1 cellular context compared by ENCODE assay signal in the genomic region with DNA sequence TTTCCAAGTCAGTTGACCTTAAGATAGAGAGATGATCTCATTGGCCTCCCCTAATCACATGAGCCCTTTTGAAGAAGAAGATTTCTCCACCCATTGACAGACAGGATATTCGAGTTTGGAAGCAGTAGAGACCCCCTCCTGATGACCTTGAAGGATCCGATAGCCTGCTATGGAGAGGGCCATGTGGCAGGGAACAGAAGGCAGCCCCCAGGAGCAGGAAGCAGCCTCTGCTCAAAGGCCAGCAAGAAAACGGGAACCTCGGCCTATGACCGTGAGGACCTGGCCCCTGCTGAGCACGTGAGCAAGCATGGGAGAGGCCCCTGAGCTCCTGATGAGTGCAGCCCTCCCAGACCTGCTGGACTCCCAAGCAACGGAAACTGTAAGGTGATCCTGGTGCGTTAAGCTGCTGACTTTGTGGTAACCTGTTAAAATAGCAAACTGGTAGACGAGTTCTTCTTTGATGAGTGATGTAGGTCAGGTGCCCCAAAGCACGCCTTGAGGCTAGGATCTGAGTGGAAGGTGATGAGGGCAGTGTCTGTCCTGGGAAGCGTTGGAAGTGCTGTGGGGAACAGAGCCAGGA.
TF ChIP-seq lines count a peak whose summit lies in the region.

No MANE protein-coding gene starts in this region.

TF ChIP-seq in K562, 482 proteins besides CTCF, POLR2A, EP300 and RAD21 (continued from another document and continues in another):
- no peak for TF ChIP-seq ZNF316 (IDR thresholded peaks at IDR 0.05)
- TF ChIP-seq BRD4 (IDR thresholded peaks at IDR 0.05), result no peak
- TF ChIP-seq ZNF764 (CRISPR knock-in tag; IDR thresholded peaks at IDR 0.05; ENCODE audit: low read depth), result no peak
- TF ChIP-seq, protein P1, sequence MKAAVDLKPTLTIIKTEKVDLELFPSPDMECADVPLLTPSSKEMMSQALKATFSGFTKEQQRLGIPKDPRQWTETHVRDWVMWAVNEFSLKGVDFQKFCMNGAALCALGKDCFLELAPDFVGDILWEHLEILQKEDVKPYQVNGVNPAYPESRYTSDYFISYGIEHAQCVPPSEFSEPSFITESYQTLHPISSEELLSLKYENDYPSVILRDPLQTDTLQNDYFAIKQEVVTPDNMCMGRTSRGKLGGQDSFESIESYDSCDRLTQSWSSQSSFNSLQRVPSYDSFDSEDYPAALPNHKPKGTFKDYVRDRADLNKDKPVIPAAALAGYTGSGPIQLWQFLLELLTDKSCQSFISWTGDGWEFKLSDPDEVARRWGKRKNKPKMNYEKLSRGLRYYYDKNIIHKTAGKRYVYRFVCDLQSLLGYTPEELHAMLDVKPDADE (conservative IDR thresholded peaks at IDR 0.05; ENCODE audit: control insufficient read depth, low read depth, low read length), result no peak
- TF ChIP-seq, protein P2, sequence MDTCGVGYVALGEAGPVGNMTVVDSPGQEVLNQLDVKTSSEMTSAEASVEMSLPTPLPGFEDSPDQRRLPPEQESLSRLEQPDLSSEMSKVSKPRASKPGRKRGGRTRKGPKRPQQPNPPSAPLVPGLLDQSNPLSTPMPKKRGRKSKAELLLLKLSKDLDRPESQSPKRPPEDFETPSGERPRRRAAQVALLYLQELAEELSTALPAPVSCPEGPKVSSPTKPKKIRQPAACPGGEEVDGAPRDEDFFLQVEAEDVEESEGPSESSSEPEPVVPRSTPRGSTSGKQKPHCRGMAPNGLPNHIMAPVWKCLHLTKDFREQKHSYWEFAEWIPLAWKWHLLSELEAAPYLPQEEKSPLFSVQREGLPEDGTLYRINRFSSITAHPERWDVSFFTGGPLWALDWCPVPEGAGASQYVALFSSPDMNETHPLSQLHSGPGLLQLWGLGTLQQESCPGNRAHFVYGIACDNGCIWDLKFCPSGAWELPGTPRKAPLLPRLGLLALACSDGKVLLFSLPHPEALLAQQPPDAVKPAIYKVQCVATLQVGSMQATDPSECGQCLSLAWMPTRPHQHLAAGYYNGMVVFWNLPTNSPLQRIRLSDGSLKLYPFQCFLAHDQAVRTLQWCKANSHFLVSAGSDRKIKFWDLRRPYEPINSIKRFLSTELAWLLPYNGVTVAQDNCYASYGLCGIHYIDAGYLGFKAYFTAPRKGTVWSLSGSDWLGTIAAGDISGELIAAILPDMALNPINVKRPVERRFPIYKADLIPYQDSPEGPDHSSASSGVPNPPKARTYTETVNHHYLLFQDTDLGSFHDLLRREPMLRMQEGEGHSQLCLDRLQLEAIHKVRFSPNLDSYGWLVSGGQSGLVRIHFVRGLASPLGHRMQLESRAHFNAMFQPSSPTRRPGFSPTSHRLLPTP (IDR thresholded peaks at IDR 0.05; ENCODE audit: borderline replicate concordance, extremely low read depth, insufficient read length), result no peak
- TF ChIP-seq, protein P3, sequence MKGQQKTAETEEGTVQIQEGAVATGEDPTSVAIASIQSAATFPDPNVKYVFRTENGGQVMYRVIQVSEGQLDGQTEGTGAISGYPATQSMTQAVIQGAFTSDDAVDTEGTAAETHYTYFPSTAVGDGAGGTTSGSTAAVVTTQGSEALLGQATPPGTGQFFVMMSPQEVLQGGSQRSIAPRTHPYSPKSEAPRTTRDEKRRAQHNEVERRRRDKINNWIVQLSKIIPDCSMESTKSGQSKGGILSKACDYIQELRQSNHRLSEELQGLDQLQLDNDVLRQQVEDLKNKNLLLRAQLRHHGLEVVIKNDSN (CRISPR knock-in tag; IDR thresholded peaks at IDR 0.05), result peak; percentile 78
- TF ChIP-seq CBFB (CRISPR knock-in tag; IDR thresholded peaks at IDR 0.05), result no peak
- TF ChIP-seq, protein P4, sequence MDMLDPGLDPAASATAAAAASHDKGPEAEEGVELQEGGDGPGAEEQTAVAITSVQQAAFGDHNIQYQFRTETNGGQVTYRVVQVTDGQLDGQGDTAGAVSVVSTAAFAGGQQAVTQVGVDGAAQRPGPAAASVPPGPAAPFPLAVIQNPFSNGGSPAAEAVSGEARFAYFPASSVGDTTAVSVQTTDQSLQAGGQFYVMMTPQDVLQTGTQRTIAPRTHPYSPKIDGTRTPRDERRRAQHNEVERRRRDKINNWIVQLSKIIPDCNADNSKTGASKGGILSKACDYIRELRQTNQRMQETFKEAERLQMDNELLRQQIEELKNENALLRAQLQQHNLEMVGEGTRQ (CRISPR knock-in tag; IDR thresholded peaks at IDR 0.05), result peak; percentile 67
- TF ChIP-seq NONO (IDR thresholded peaks at IDR 0.05; ENCODE audit: low read depth in 2 of 2, low read length in 1 of 2), result no peak
- TF ChIP-seq, protein P5, sequence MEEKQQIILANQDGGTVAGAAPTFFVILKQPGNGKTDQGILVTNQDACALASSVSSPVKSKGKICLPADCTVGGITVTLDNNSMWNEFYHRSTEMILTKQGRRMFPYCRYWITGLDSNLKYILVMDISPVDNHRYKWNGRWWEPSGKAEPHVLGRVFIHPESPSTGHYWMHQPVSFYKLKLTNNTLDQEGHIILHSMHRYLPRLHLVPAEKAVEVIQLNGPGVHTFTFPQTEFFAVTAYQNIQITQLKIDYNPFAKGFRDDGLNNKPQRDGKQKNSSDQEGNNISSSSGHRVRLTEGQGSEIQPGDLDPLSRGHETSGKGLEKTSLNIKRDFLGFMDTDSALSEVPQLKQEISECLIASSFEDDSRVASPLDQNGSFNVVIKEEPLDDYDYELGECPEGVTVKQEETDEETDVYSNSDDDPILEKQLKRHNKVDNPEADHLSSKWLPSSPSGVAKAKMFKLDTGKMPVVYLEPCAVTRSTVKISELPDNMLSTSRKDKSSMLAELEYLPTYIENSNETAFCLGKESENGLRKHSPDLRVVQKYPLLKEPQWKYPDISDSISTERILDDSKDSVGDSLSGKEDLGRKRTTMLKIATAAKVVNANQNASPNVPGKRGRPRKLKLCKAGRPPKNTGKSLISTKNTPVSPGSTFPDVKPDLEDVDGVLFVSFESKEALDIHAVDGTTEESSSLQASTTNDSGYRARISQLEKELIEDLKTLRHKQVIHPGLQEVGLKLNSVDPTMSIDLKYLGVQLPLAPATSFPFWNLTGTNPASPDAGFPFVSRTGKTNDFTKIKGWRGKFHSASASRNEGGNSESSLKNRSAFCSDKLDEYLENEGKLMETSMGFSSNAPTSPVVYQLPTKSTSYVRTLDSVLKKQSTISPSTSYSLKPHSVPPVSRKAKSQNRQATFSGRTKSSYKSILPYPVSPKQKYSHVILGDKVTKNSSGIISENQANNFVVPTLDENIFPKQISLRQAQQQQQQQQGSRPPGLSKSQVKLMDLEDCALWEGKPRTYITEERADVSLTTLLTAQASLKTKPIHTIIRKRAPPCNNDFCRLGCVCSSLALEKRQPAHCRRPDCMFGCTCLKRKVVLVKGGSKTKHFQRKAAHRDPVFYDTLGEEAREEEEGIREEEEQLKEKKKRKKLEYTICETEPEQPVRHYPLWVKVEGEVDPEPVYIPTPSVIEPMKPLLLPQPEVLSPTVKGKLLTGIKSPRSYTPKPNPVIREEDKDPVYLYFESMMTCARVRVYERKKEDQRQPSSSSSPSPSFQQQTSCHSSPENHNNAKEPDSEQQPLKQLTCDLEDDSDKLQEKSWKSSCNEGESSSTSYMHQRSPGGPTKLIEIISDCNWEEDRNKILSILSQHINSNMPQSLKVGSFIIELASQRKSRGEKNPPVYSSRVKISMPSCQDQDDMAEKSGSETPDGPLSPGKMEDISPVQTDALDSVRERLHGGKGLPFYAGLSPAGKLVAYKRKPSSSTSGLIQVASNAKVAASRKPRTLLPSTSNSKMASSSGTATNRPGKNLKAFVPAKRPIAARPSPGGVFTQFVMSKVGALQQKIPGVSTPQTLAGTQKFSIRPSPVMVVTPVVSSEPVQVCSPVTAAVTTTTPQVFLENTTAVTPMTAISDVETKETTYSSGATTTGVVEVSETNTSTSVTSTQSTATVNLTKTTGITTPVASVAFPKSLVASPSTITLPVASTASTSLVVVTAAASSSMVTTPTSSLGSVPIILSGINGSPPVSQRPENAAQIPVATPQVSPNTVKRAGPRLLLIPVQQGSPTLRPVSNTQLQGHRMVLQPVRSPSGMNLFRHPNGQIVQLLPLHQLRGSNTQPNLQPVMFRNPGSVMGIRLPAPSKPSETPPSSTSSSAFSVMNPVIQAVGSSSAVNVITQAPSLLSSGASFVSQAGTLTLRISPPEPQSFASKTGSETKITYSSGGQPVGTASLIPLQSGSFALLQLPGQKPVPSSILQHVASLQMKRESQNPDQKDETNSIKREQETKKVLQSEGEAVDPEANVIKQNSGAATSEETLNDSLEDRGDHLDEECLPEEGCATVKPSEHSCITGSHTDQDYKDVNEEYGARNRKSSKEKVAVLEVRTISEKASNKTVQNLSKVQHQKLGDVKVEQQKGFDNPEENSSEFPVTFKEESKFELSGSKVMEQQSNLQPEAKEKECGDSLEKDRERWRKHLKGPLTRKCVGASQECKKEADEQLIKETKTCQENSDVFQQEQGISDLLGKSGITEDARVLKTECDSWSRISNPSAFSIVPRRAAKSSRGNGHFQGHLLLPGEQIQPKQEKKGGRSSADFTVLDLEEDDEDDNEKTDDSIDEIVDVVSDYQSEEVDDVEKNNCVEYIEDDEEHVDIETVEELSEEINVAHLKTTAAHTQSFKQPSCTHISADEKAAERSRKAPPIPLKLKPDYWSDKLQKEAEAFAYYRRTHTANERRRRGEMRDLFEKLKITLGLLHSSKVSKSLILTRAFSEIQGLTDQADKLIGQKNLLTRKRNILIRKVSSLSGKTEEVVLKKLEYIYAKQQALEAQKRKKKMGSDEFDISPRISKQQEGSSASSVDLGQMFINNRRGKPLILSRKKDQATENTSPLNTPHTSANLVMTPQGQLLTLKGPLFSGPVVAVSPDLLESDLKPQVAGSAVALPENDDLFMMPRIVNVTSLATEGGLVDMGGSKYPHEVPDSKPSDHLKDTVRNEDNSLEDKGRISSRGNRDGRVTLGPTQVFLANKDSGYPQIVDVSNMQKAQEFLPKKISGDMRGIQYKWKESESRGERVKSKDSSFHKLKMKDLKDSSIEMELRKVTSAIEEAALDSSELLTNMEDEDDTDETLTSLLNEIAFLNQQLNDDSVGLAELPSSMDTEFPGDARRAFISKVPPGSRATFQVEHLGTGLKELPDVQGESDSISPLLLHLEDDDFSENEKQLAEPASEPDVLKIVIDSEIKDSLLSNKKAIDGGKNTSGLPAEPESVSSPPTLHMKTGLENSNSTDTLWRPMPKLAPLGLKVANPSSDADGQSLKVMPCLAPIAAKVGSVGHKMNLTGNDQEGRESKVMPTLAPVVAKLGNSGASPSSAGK (IDR thresholded peaks at IDR 0.05), result peak; percentile 82
- no peak for TF ChIP-seq SRSF7 (optimal IDR thresholded peaks at IDR 0.05; ENCODE audit: low read depth, low read length)
- TF ChIP-seq ESRRB (CRISPR knock-in tag; IDR thresholded peaks at IDR 0.05; ENCODE audit: borderline replicate concordance), result no peak
- TF ChIP-seq, protein P6, sequence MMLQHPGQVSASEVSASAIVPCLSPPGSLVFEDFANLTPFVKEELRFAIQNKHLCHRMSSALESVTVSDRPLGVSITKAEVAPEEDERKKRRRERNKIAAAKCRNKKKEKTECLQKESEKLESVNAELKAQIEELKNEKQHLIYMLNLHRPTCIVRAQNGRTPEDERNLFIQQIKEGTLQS (IDR thresholded peaks at IDR 0.05), result peak; percentile 32; the same call in 1 of the 2 replicates
- TF ChIP-seq, protein P6 (CRISPR knock-in tag; conservative IDR thresholded peaks at IDR 0.05), result no peak
- TF ChIP-seq HNRNPLL (IDR thresholded peaks at IDR 0.05; ENCODE audit: low read depth, low read length, poor library complexity, severe bottlenecking), result no peak
- no peak for TF ChIP-seq CREB1 (IDR thresholded peaks at IDR 0.05)
- TF ChIP-seq CREB1 (CRISPR knock-in tag; IDR thresholded peaks at IDR 0.05), result no peak
- TF ChIP-seq ZNF583 (CRISPR knock-in tag; IDR thresholded peaks at IDR 0.05), result 0 out of 2 replicates have a peak, but pooled peaks have one; percentile 12
- TF ChIP-seq ZNF124 (CRISPR knock-in tag; IDR thresholded peaks at IDR 0.05), result no peak
- TF ChIP-seq SMAD4 (CRISPR knock-in tag; conservative IDR thresholded peaks at IDR 0.05), result peak; percentile 31; the same call in 1 of the 2 replicates
- no peak for TF ChIP-seq ZNF431 (CRISPR knock-in tag; IDR thresholded peaks at IDR 0.05)
- no peak for TF ChIP-seq CC2D1A (IDR thresholded peaks at IDR 0.05)
- no peak for TF ChIP-seq ZNF12 (CRISPR knock-in tag; IDR thresholded peaks at IDR 0.05)
- TF ChIP-seq ZNF311 (CRISPR knock-in tag; IDR thresholded peaks at IDR 0.05), result no peak
- no peak for TF ChIP-seq TGIF2 (CRISPR knock-in tag; IDR thresholded peaks at IDR 0.05)
- TF ChIP-seq ZNF146 (CRISPR knock-in tag; IDR thresholded peaks at IDR 0.05; ENCODE audit: unreplicated experiment), result no peak
